ENCODE assay signal across 13 cellular contexts in the genomic region with DNA sequence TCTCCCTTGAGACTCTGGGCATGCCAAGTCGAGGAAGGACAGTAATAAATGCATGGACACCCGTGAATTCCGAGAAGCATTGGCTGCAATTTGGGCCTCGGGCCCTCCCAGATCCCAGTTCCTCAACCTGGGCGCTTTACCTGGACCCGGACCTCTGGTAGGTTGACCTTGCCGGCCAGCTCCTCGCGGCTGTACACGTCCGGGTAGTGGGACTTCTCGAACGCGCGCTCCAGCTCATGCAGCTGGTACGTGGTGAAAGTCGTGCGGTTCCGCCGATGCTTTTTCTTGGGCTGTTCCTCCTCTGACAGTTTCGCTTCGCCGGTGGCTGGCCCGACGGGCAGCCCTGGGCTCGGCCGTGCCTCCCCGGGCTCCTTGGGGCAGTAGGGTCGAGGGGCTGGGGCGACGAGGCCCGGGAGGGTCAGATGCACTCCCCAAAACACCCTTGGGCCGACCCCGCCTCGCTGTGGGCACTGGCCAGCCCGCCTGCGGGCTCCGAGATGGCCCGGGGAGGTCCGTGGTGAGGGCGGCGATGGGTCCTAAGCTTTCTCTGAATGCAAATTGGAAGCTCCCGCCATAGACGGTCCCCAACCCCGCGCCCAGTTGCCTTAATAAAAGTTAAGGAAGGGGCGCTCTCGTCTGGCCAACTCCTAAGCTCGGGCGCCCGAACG. TPM values are rescaled to one million over a fixed set of nuclear protein-coding genes. Genes with fewer than 3 reads are reported as not detected.
A peak's percentile ranks its signal among the peaks of the same experiment; 100 is the strongest.
DNase-seq lines count a peak whose midpoint lies in the region; ATAC-seq, FAIRE-seq and TF ChIP-seq lines count a peak whose summit lies in the region.
"Had no signal": no experiment of that assay in that cellular context is flagged by ENCODE, and none has a peak within 500 bp of the region (broad histone marks: within the 10 kb centered on the region; RNA-seq: fewer than 3 reads in every experiment).

No MANE protein-coding gene starts in this region.

- TF ChIP-seq CTCF in heart left ventricle (IDR thresholded peaks at IDR 0.05) (no peak), right atrium auricular region (IDR thresholded peaks at IDR 0.05) (no peak), astrocyte (IDR thresholded peaks at IDR 0.05; ENCODE audit: insufficient read depth, low read depth, low read length) (no peak), upper lobe of left lung (IDR thresholded peaks at IDR 0.05) (no peak)

- WGBS in heart left ventricle, 4 donors: 2 to 5% (median 3%) methylated on average over 39 to 52 of the region's 52 CpGs
- 4 to 10% methylated on average over 2 to 41 of the region's 52 CpGs for WGBS in upper lobe of left lung, 2 donors

- H3K4me3 ChIP-seq in heart left ventricle (peak overlapping the region in 11 of 12 donors; percentile 11 to 36 (median 25)), right atrium auricular region (peak overlapping the region in 1 of 2 donors; percentile 34), astrocyte (ENCODE audit: insufficient read depth, low read depth, low read length) (no peak overlapping the region), mucosa of stomach (ENCODE audit: low read length) (peak overlapping the region; percentile 14), upper lobe of left lung (peak overlapping the region in 3 of 4 donors; percentile 22 to 41 (median 31))

- peaks cover 5% of the 10 kb centered on the region for H4K20me1 ChIP-seq in astrocyte (ENCODE audit: insufficient read depth, low read length)

- no peak overlapping the region for H3K27ac Mint-ChIP-seq in astrocyte (ENCODE audit: unreplicated experiment)

- H3K27me3 ChIP-seq in heart left ventricle: peaks cover 57 to 100% (median 92%) of the 10 kb centered on the region in 9 donors
- H3K27me3 ChIP-seq in right atrium auricular region: peaks cover 46 to 69% of the 10 kb centered on the region in 2 donors
- H3K27me3 ChIP-seq in astrocyte (ENCODE audit: insufficient read depth, low read length): peaks cover 95% of the 10 kb centered on the region
- peaks cover 96% of the 10 kb centered on the region for H3K27me3 ChIP-seq in mucosa of stomach (ENCODE audit: control insufficient read depth, insufficient read depth, low read length)
- H3K27me3 ChIP-seq in upper lobe of left lung: peaks cover 0 to 75% (median 53%) of the 10 kb centered on the region in 4 donors

- no peaks in the 10 kb centered on the region for H3K79me2 ChIP-seq in astrocyte (ENCODE audit: insufficient read depth, low read length)

- no peaks in the 10 kb centered on the region for H3K36me3 Mint-ChIP-seq in astrocyte (ENCODE audit: low read depth, unreplicated experiment)

- H3K9ac ChIP-seq in astrocyte (ENCODE audit: low read length): no peak overlapping the region
- H3K9ac ChIP-seq in mucosa of stomach (ENCODE audit: low read length): no peak overlapping the region

- peak overlapping the region; percentile 19 for H2AFZ ChIP-seq in astrocyte (ENCODE audit: low read depth, low read length)

- no peaks in the 10 kb centered on the region for H3K36me3 ChIP-seq in heart left ventricle
- no peaks in the 10 kb centered on the region for H3K36me3 ChIP-seq in right atrium auricular region
- no peaks in the 10 kb centered on the region for H3K36me3 ChIP-seq in astrocyte (ENCODE audit: insufficient read depth, low read length)
- no peaks in the 10 kb centered on the region for H3K36me3 ChIP-seq in mucosa of stomach (ENCODE audit: control insufficient read depth, insufficient read depth, low read length)
- H3K36me3 ChIP-seq in upper lobe of left lung: no peaks in the 10 kb centered on the region

- no peak for TF ChIP-seq EP300 in upper lobe of left lung (IDR thresholded peaks at IDR 0.05)

- H3K9me3 Mint-ChIP-seq in astrocyte (ENCODE audit: unreplicated experiment): peaks cover 12% of the 10 kb centered on the region

- intact Hi-C loops in heart left ventricle (cut with DNase I): no loop called here

- H3K9me3 ChIP-seq in heart left ventricle: no peaks in the 10 kb centered on the region
- no peaks in the 10 kb centered on the region for H3K9me3 ChIP-seq in right atrium auricular region
- H3K9me3 ChIP-seq in astrocyte (ENCODE audit: insufficient read depth, low read depth, low read length): peaks cover 4% of the 10 kb centered on the region
- no peaks in the 10 kb centered on the region for H3K9me3 ChIP-seq in mucosa of stomach (ENCODE audit: control insufficient read depth, low read length)
- H3K9me3 ChIP-seq in upper lobe of left lung: no peaks in the 10 kb centered on the region

- peaks cover 83% of the 10 kb centered on the region for H3K27me3 Mint-ChIP-seq in astrocyte (ENCODE audit: low read depth, unreplicated experiment)

- no peak for ATAC-seq in heart left ventricle
- no peak for ATAC-seq in upper lobe of left lung (ENCODE audit: low FRiP score in 2 of 2)
- ATAC-seq in HG03025 (IDR thresholded peaks at IDR 0.05; ENCODE audit: low FRiP score, unreplicated experiment): no peak
- no peak for ATAC-seq in GM19395 (IDR thresholded peaks at IDR 0.05; ENCODE audit: unreplicated experiment)
- ATAC-seq in esophagus mucosa: no peak

- no peak overlapping the region for H3K4me3 Mint-ChIP-seq in astrocyte (ENCODE audit: unreplicated experiment)

- no peak for DNase-seq in heart left ventricle
- no peak for DNase-seq in right atrium auricular region (ENCODE audit: low spot score)
- DNase-seq in astrocyte (ENCODE audit: low read depth): no peak
- peak in 1 of 2 donors; percentile 75 for DNase-seq in upper lobe of left lung
- DNase-seq: COR-L47, KBM-7 had no signal

- no peaks in the 10 kb centered on the region for H3K4me1 Mint-ChIP-seq in astrocyte (ENCODE audit: low read depth, unreplicated experiment)

- H3K4me1 ChIP-seq in heart left ventricle (peaks cover 0 to 47% (median 22%) of the 10 kb centered on the region in 12 donors), right atrium auricular region (peaks cover 0 to 46% of the 10 kb centered on the region in 2 donors), astrocyte (ENCODE audit: insufficient read depth, low read length) (peaks cover 3% of the 10 kb centered on the region), mucosa of stomach (ENCODE audit: control insufficient read depth, insufficient read depth, low read length) (peaks cover 34% of the 10 kb centered on the region), upper lobe of left lung (peaks cover 22 to 47% (median 36%) of the 10 kb centered on the region in 4 donors)

- FAIRE-seq in astrocyte (lab: Jason Lieb, UNC): no peak

- TF ChIP-seq POLR2A in heart left ventricle (IDR thresholded peaks at IDR 0.05) (no peak), upper lobe of left lung (IDR thresholded peaks at IDR 0.05) (no peak)

- peak overlapping the region; percentile 57 for H3K4me2 ChIP-seq in astrocyte (ENCODE audit: low read length)

- H3K27ac ChIP-seq in heart left ventricle (no peak overlapping the region), right atrium auricular region (no peak overlapping the region), astrocyte (ENCODE audit: low read depth, low read length) (no peak overlapping the region), upper lobe of left lung (no peak overlapping the region)

RNA-seq across cellular contexts. Expression of gene RAX, which starts 0.9 kb away (rescaled TPM):
- total RNA-seq in heart left ventricle (not detected), right atrium auricular region (not detected), astrocyte (not detected in 2 replicates), upper lobe of left lung (not detected), esophagus mucosa (not detected)
- not detected for polyA plus RNA-seq in heart left ventricle
- total RNA-seq: mononuclear cell; NCI-H460; T-helper 2 cell treated with Interferon-gamma antibody and Interleukin-4, amounts not matched to agents 100 ng/mL and 5 ng/mL, for 36 hours had no signal

RNA-seq across cellular contexts. Expression of gene CPLX4, which starts 46.1 kb away (rescaled TPM):
- total RNA-seq in heart left ventricle (not detected), right atrium auricular region (not detected), astrocyte (not detected in 2 replicates), upper lobe of left lung (not detected), esophagus mucosa (not detected)
- polyA plus RNA-seq in heart left ventricle: not detected
- total RNA-seq: NCI-H460; T-helper 2 cell treated with Interferon-gamma antibody and Interleukin-4, amounts not matched to agents 100 ng/mL and 5 ng/mL, for 36 hours had no signal

RNA-seq across cellular contexts. Expression of gene GRP, which starts 52.4 kb away (rescaled TPM):
- total RNA-seq in heart left ventricle (not detected), right atrium auricular region (not detected), astrocyte (not detected in 2 replicates), upper lobe of left lung (1 to 10 TPM in 2 of 6 donors, not detected in 4; 2.3 to 3.5 TPM), esophagus mucosa (not detected)
- not detected for polyA plus RNA-seq in heart left ventricle
- total RNA-seq: NCI-H460; T-helper 2 cell treated with Interferon-gamma antibody and Interleukin-4, amounts not matched to agents 100 ng/mL and 5 ng/mL, for 36 hours had no signal
